8 cellular contexts compared by ENCODE assay signal in genomic region chr2:61538920-61539559, GRCh38. TPM values are rescaled to one million over a fixed set of nuclear protein-coding genes. Genes with fewer than 3 reads are reported as not detected.
DNase-seq lines count a peak whose midpoint lies in the region; ATAC-seq and TF ChIP-seq lines count a peak whose summit lies in the region.

No MANE protein-coding gene starts in this region.

- DNase-seq in DMS 273 treated with DMSO at 0.1 percent for 48 hours (lab: John Stamatoyannopoulos, UW) (peak; percentile 77), HT-29 (ENCODE audit: low spot score) (peak; percentile 56), head of caudate nucleus (peak in 40 of 42 donors; percentile 16 to 79 (median 52)), sigmoid colon (peak; percentile 68), COLO829 (ENCODE audit: low spot score) (no peak)
- peak in 3 of 4 experiments; percentile 17 to 20 (median 18) for DNase-seq in activated naive CD4-positive, alpha-beta T cell (lab: John Stamatoyannopoulos, UW)

- 4% methylated on average over 19 of the region's 19 CpGs for WGBS in sigmoid colon, 2 donors

- H3K4me1 ChIP-seq in OCI-LY3 (ENCODE audit: low read length): peaks cover 21% of the 10 kb centered on the region
- H3K4me1 ChIP-seq in sigmoid colon: peaks cover 0 to 28% (median 24%) of the 10 kb centered on the region in 4 donors

- intact Hi-C loops in head of caudate nucleus (cut with DNase I): loop anchor here (2.0 to 10.0 kb wide), 5 partner anchors 156 to 472 kb away; partner anchors contain the start of genes CCT4 and SANBR
- intact Hi-C loops in sigmoid colon (cut with DNase I): loop anchor here (1.0 to 10.0 kb wide), 7 partner anchors 68 to 654 kb away; partner anchors contain the start of genes FAM161A, REL and USP34

- H4K20me1 ChIP-seq in OCI-LY3 (ENCODE audit: insufficient read depth, low read length): peaks cover 25% of the 10 kb centered on the region

- peak overlapping the region; percentile 95 for H3K4me2 ChIP-seq in OCI-LY3 (ENCODE audit: low read length)

- no peak for TF ChIP-seq CTCF in OCI-LY3 (IDR thresholded peaks at IDR 0.05; ENCODE audit: low read depth, low read length)
- TF ChIP-seq CTCF in sigmoid colon (IDR thresholded peaks at IDR 0.05): no peak

- H3K27ac ChIP-seq in OCI-LY3 (ENCODE audit: low read length): peak overlapping the region; percentile 92
- H3K27ac ChIP-seq in sigmoid colon: peak overlapping the region; percentile 87 to 99 (median 96)

- H3K9ac ChIP-seq in OCI-LY3 (ENCODE audit: low read length): peak overlapping the region; percentile 97

- no peak for TF ChIP-seq POLR2A in sigmoid colon (IDR thresholded peaks at IDR 0.05)

- peak in 1 of 4 donors; percentile 14 for TF ChIP-seq EP300 in sigmoid colon (IDR thresholded peaks at IDR 0.05)

- H3K9me3 ChIP-seq in OCI-LY3 (ENCODE audit: insufficient read depth, low read length): no peaks in the 10 kb centered on the region
- no peaks in the 10 kb centered on the region for H3K9me3 ChIP-seq in sigmoid colon

- H3K79me2 ChIP-seq in OCI-LY3 (ENCODE audit: low read length): peaks cover 46% of the 10 kb centered on the region

- ATAC-seq in GM19023 (IDR thresholded peaks at IDR 0.05; ENCODE audit: unreplicated experiment): no peak

- H3K27me3 ChIP-seq in OCI-LY3 (ENCODE audit: low read depth, low read length) (no peaks in the 10 kb centered on the region), sigmoid colon (no peaks in the 10 kb centered on the region)

- H3K36me3 ChIP-seq in OCI-LY3 (replicated peaks; ENCODE audit: low read depth, low read length): peaks cover 5% of the 10 kb centered on the region
- H3K36me3 ChIP-seq in sigmoid colon: no peaks in the 10 kb centered on the region

- H3K4me3 ChIP-seq in OCI-LY3 (ENCODE audit: low read length) (peak overlapping the region; percentile 95), sigmoid colon (peak overlapping the region; percentile 74 to 93 (median 87))

- H2AFZ ChIP-seq in OCI-LY3 (ENCODE audit: low read depth, low read length): peak overlapping the region; percentile 75

RNA-seq across cellular contexts. Expression of gene XPO1, which starts 0.9 kb away (rescaled TPM):
- 85.6 and 101 TPM in 2 replicates for total RNA-seq in HT-29 (2014; rRNA removed; shearing (Covaris generic))
- 100 to 1,000 TPM in 3 of 4 donors, 10 to 100 TPM in 1; 90.6 to 460 (median 113) TPM for total RNA-seq in sigmoid colon
- 10 to 100 TPM; 23.4 to 63.3 (median 25.2) TPM for polyA plus RNA-seq in sigmoid colon
